Comparison of ENCODE assay signal across 23 cellular contexts in genomic region chr4:140640150-140640748, GRCh38.
"Had no signal": no experiment of that assay in that cellular context is flagged by ENCODE, and none has a peak within 500 bp of the region (broad histone marks: within the 10 kb centered on the region; RNA-seq: fewer than 3 reads in every experiment).

No MANE protein-coding gene starts in this region.

- H3K9me3 ChIP-seq: esophagus squamous epithelium, heart right ventricle, left lung, pancreas, testis, tibial artery had no signal

- ATAC-seq: heart right ventricle; left cardiac atrium; left lung; natural killer cell; sciatic nerve; stimulated activated effector memory CD8-positive, alpha-beta T cell treated with anti-CD3 and anti-CD28 coated beads, Interleukin-12 subunit alpha, Interleukin-12 subunit beta, amount 100 ng/mL, for 72 hours; stimulated activated naive CD8-positive, alpha-beta T cell treated with anti-CD3 and anti-CD28 coated beads, Interleukin-15, Interleukin-2, amounts not matched to agents 100 U/mL and 50 U/mL, for 24 hours had no signal

- H3K36me3 Mint-ChIP-seq: natural killer cell had no signal

- H3K27me3 ChIP-seq: esophagus squamous epithelium, heart right ventricle, left lung, pancreas, testis, tibial artery had no signal

- DNase-seq: dermis blood vessel endothelial cell; effector memory CD4-positive, alpha-beta T cell; erythroblast; esophagus squamous epithelium; foreskin melanocyte; glutamatergic neuron; heart right ventricle; hypothalamus; left cardiac atrium; left lung; natural killer cell; pancreas; stimulated activated CD4-positive, alpha-beta T cell treated with anti-CD3 and anti-CD28 coated beads, Interleukin-2, amount 100 ng/mL, for 24 hours; stimulated activated CD4-positive, alpha-beta T cell treated with anti-CD3 and anti-CD28 coated beads, Interleukin-4, amount 100 ng/mL, for 24 hours; stimulated activated naive CD8-positive, alpha-beta T cell treated with anti-CD3 and anti-CD28 coated beads, Interleukin-15, Interleukin-2, amounts not matched to agents 100 U/mL and 50 U/mL, for 24 hours; substantia nigra; testis; tibial artery had no signal

- H3K9me3 Mint-ChIP-seq: natural killer cell; stimulated activated effector memory CD8-positive, alpha-beta T cell treated with anti-CD3 and anti-CD28 coated beads, Interleukin-12 subunit alpha, Interleukin-12 subunit beta, amount 100 ng/mL, for 72 hours; type B pancreatic cell had no signal

- H3K27ac Mint-ChIP-seq: natural killer cell; stimulated activated effector memory CD8-positive, alpha-beta T cell treated with anti-CD3 and anti-CD28 coated beads, Interleukin-12 subunit alpha, Interleukin-12 subunit beta, amount 100 ng/mL, for 72 hours had no signal

- H3K4me3 ChIP-seq: esophagus squamous epithelium, heart right ventricle, pancreas, smooth muscle cell, testis, tibial artery had no signal

- H3K27ac ChIP-seq: coronary artery, esophagus squamous epithelium, heart right ventricle, left lung, testis, tibial artery had no signal

- H3K27me3 Mint-ChIP-seq: type B pancreatic cell had no signal

- H3K4me2 ChIP-seq: smooth muscle cell had no signal

- H3K36me3 ChIP-seq: pancreas had no signal

- H3K4me1 Mint-ChIP-seq: natural killer cell; stimulated activated effector memory CD8-positive, alpha-beta T cell treated with anti-CD3 and anti-CD28 coated beads, Interleukin-12 subunit alpha, Interleukin-12 subunit beta, amount 100 ng/mL, for 72 hours had no signal

- H3K4me1 ChIP-seq: left lung, pancreas had no signal

- H3K4me3 Mint-ChIP-seq: natural killer cell; stimulated activated effector memory CD8-positive, alpha-beta T cell treated with anti-CD3 and anti-CD28 coated beads, Interleukin-12 subunit alpha, Interleukin-12 subunit beta, amount 100 ng/mL, for 72 hours; type B pancreatic cell had no signal
